ENCODE assay signal across 9 cellular contexts in genomic region chr5:59562756-59563389, GRCh38.
DNase-seq lines count a peak whose midpoint lies in the region; ATAC-seq, FAIRE-seq and TF ChIP-seq lines count a peak whose summit lies in the region.
"Had no signal": no experiment of that assay in that cellular context is flagged by ENCODE, and none has a peak within 500 bp of the region (broad histone marks: within the 10 kb centered on the region; RNA-seq: fewer than 3 reads in every experiment).

No MANE protein-coding gene starts in this region.

- no peaks in the 10 kb centered on the region for H3F3A ChIP-seq in neural progenitor cell (ENCODE audit: low read depth)

- no peaks in the 10 kb centered on the region for H3K79me2 ChIP-seq in neural progenitor cell (ENCODE audit: low read depth)

- in situ Hi-C loops in IMR-90 (cut with MboI; ENCODE audit: low sequenced_read_pairs), result no loop called here

- no peaks in the 10 kb centered on the region for H3K4me1 ChIP-seq in IMR-90 (ENCODE audit: control insufficient read depth, insufficient read depth, low read length)
- H3K4me1 ChIP-seq in neural progenitor cell, result peaks cover 21% of the 10 kb centered on the region

- H3K36me3 ChIP-seq in IMR-90 (ENCODE audit: control insufficient read depth, insufficient read depth, low read length) (no peaks in the 10 kb centered on the region), bronchial epithelial cell (ENCODE audit: control insufficient read depth, insufficient read depth, low read length) (no peaks in the 10 kb centered on the region), neural progenitor cell (no peaks in the 10 kb centered on the region)

- intact Hi-C loops in IMR-90 (cut with micrococcal nuclease), result no loop called here

- H3K4me1 Mint-ChIP-seq in activated T-cell treated with anti-CD3 and anti-CD28 coated beads, Interleukin-2, amount 50 U/mL, for 4 hours (ENCODE audit: low read depth), result peaks cover 14% of the 10 kb centered on the region
- H3K4me1 Mint-ChIP-seq in neural progenitor cell, result peaks cover 40% of the 10 kb centered on the region

- no peaks in the 10 kb centered on the region for H3K27me3 Mint-ChIP-seq in activated T-cell treated with anti-CD3 and anti-CD28 coated beads, Interleukin-2, amount 50 U/mL, for 4 hours (ENCODE audit: low read depth)
- H3K27me3 Mint-ChIP-seq in neural progenitor cell (ENCODE audit: insufficient read depth, low read depth), result no peaks in the 10 kb centered on the region
- H3K27me3 Mint-ChIP-seq: activated naive CD8-positive, alpha-beta T cell treated with anti-CD3 and anti-CD28 coated beads, Interleukin-2, amount 10 ng/mL, durations not matched to agents 7 days and 5 days had no signal

- H3K4me3 ChIP-seq in IMR-90 (ENCODE audit: insufficient read depth, low read depth, low read length) (no peak overlapping the region), bronchial epithelial cell (ENCODE audit: low read depth, low read length) (no peak overlapping the region), neural progenitor cell (no peak overlapping the region)

- WGBS in IMR-90 (ENCODE audit: extremely low coverage in 2 of 2, insufficient read length in 1 of 2), 2 experiments, result no CpG with 5 or more reads among the region's 3 CpGs

- no peaks in the 10 kb centered on the region for H4K20me1 ChIP-seq in IMR-90 (ENCODE audit: insufficient read depth, low read length)
- no peaks in the 10 kb centered on the region for H4K20me1 ChIP-seq in neural progenitor cell (ENCODE audit: low read depth)

- H3K36me3 Mint-ChIP-seq in activated T-cell treated with anti-CD3 and anti-CD28 coated beads, Interleukin-2, amount 50 U/mL, for 4 hours (ENCODE audit: insufficient read depth), result no peaks in the 10 kb centered on the region
- peaks cover 3% of the 10 kb centered on the region for H3K36me3 Mint-ChIP-seq in neural progenitor cell
- H3K36me3 Mint-ChIP-seq: activated naive CD8-positive, alpha-beta T cell treated with anti-CD3 and anti-CD28 coated beads, Interleukin-2, amount 10 ng/mL, durations not matched to agents 7 days and 5 days had no signal

- H3K9me3 ChIP-seq in IMR-90 (ENCODE audit: control insufficient read depth, insufficient read depth, low read length) (no peaks in the 10 kb centered on the region), neural progenitor cell (ENCODE audit: low read depth) (no peaks in the 10 kb centered on the region)

- no peak overlapping the region for H2BK15ac ChIP-seq in IMR-90 (ENCODE audit: low read depth, low read length)

- TF ChIP-seq RAD21 in IMR-90 (IDR thresholded peaks at IDR 0.05; ENCODE audit: low read length), result no peak

- peak; percentile 43 for FAIRE-seq in bronchial epithelial cell (lab: Jason Lieb, UNC)

- no peak for TF ChIP-seq POLR2A in IMR-90 (IDR thresholded peaks at IDR 0.05; ENCODE audit: low read depth, low read length)

- H3K18ac ChIP-seq in IMR-90 (ENCODE audit: low read depth, low read length), result no peak overlapping the region

- no peak overlapping the region for H2BK120ac ChIP-seq in IMR-90 (ENCODE audit: low read depth, low read length)

- H3K56ac ChIP-seq in IMR-90 (ENCODE audit: extremely low read depth, insufficient read depth, low read length), result no peak overlapping the region

- no peak overlapping the region for H2BK20ac ChIP-seq in IMR-90 (ENCODE audit: low read depth, low read length)

- ATAC-seq in activated T-cell treated with anti-CD3 and anti-CD28 coated beads, Interleukin-2, amount 50 U/mL, for 4 hours, result peak in 1 of 2 donors; percentile 37
- ATAC-seq in IMR-90 (ENCODE audit: low read depth), result peak; percentile 21; the same call in 1 of the 2 replicates

- BruUV-seq in IMR-90 (replicated peaks; lab: Mats Ljungman, UMichigan), result no TSS peak

- no peaks in the 10 kb centered on the region for H3K79me1 ChIP-seq in IMR-90 (ENCODE audit: low read depth in 1 of 2, low read length in 2 of 2)

- no peak overlapping the region for H2AK5ac ChIP-seq in IMR-90 (ENCODE audit: low read depth, low read length)

- H3K14ac ChIP-seq in IMR-90 (replicated peaks; ENCODE audit: low read depth, low read length), result no peak overlapping the region

- H3K9ac ChIP-seq in IMR-90 (ENCODE audit: low read depth, low read length) (no peak overlapping the region), neural progenitor cell (no peak overlapping the region)

- no peaks in the 10 kb centered on the region for H3K9me1 ChIP-seq in IMR-90 (ENCODE audit: insufficient read depth, low read length)

- TF ChIP-seq CTCF in IMR-90 (conservative IDR thresholded peaks at IDR 0.05; ENCODE audit: low read depth, low read length), result no peak
- no peak for TF ChIP-seq CTCF in bronchial epithelial cell (IDR thresholded peaks at IDR 0.05; ENCODE audit: insufficient read depth, low read length, severe bottlenecking)
- TF ChIP-seq CTCF in neural progenitor cell (IDR thresholded peaks at IDR 0.05), result no peak

- H4K5ac ChIP-seq in IMR-90 (ENCODE audit: low read depth, low read length), result no peak overlapping the region

- H2BK5ac ChIP-seq in IMR-90 (ENCODE audit: low read depth, low read length, poor library complexity, severe bottlenecking), result no peak overlapping the region

- H3K23ac ChIP-seq in IMR-90 (ENCODE audit: low read depth, low read length), result no peak overlapping the region

- peak; percentile 4 for DNase-seq in activated T-cell treated with anti-CD3 and anti-CD28 coated beads, Interleukin-2, amount 50 U/mL, for 4 hours
- DNase-seq in activated T-cell treated with anti-CD3 and anti-CD28 coated beads, Interleukin-2, amount 50 U/mL, for 1 hour, result no peak
- DNase-seq in H4 (ENCODE audit: low spot score) (peak; percentile 62), IMR-90 (peak; percentile 33), bronchial epithelial cell (ENCODE audit: low read depth) (peak; percentile 79), neural progenitor cell (ENCODE audit: low spot score) (peak; percentile 69), HEK293T (ENCODE audit: extremely low spot score) (no peak), KG1 (lab: John Stamatoyannopoulos, UW) (no peak)
- DNase-seq: activated naive CD8-positive, alpha-beta T cell treated with anti-CD3 and anti-CD28 coated beads, Interleukin-2, amount 10 ng/mL, durations not matched to agents 7 days and 5 days had no signal

- H3K27ac ChIP-seq in IMR-90 (ENCODE audit: insufficient read depth, low read length) (no peak overlapping the region), neural progenitor cell (no peak overlapping the region)

- CTCF ChIA-PET in IMR-90 (lab: Yijun Ruan, JAX) (no interaction called here), HEK293T (lab: Yijun Ruan, JAX) (no interaction called here)

- H3K27ac Mint-ChIP-seq in neural progenitor cell, result peak overlapping the region; percentile 71
- H3K27ac Mint-ChIP-seq: activated naive CD8-positive, alpha-beta T cell treated with anti-CD3 and anti-CD28 coated beads, Interleukin-2, amount 10 ng/mL, durations not matched to agents 7 days and 5 days had no signal

- H3K4me2 ChIP-seq in IMR-90 (ENCODE audit: low read depth, low read length), result no peak overlapping the region
- H3K4me2 ChIP-seq in neural progenitor cell, result peak overlapping the region; percentile 30

- no peaks in the 10 kb centered on the region for H3K9me3 Mint-ChIP-seq in activated T-cell treated with anti-CD3 and anti-CD28 coated beads, Interleukin-2, amount 50 U/mL, for 4 hours
- H3K9me3 Mint-ChIP-seq in neural progenitor cell, result peaks cover 9% of the 10 kb centered on the region
- H3K9me3 Mint-ChIP-seq: activated naive CD8-positive, alpha-beta T cell treated with anti-CD3 and anti-CD28 coated beads, Interleukin-2, amount 10 ng/mL, durations not matched to agents 7 days and 5 days had no signal

- no peaks in the 10 kb centered on the region for H3K27me3 ChIP-seq in IMR-90 (ENCODE audit: control insufficient read depth, insufficient read depth, low read length)
- H3K27me3 ChIP-seq in bronchial epithelial cell (ENCODE audit: control insufficient read depth, insufficient read depth, low read length), result no peaks in the 10 kb centered on the region
- no peaks in the 10 kb centered on the region for H3K27me3 ChIP-seq in neural progenitor cell

- H4K8ac ChIP-seq in IMR-90 (ENCODE audit: low read depth in 2 of 2, low read length in 2 of 2), result no peak overlapping the region

- POLR2A ChIA-PET in IMR-90 (lab: Charles Lee; ENCODE audit: unreplicated experiment), result no interaction called here
- POLR2A ChIA-PET in HEK293T (lab: Yijun Ruan, JAX), result no interaction called here

- H3K4me3 Mint-ChIP-seq in activated T-cell treated with anti-CD3 and anti-CD28 coated beads, Interleukin-2, amount 50 U/mL, for 4 hours, result no peak overlapping the region
- H3K4me3 Mint-ChIP-seq in neural progenitor cell, result peak overlapping the region; percentile 46
- H3K4me3 Mint-ChIP-seq: activated naive CD8-positive, alpha-beta T cell treated with anti-CD3 and anti-CD28 coated beads, Interleukin-2, amount 10 ng/mL, durations not matched to agents 7 days and 5 days had no signal

- H4K91ac ChIP-seq in IMR-90 (ENCODE audit: insufficient read depth, low read depth, low read length), result no peak overlapping the region

- H2AFZ ChIP-seq in IMR-90 (replicated peaks; ENCODE audit: low read length, poor library complexity) (no peak overlapping the region), neural progenitor cell (replicated peaks) (no peak overlapping the region)

- H3K4ac ChIP-seq in IMR-90 (ENCODE audit: low read depth, low read length), result no peak overlapping the region

- H2AK9ac ChIP-seq in IMR-90 (replicated peaks; ENCODE audit: low read depth, low read length, poor library complexity), result no peak overlapping the region

- dilution Hi-C loops in IMR-90 (cut with HindIII; ENCODE audit: low sequenced_read_pairs, unreplicated experiment), result no loop called here

TF ChIP-seq in IMR-90, 13 proteins besides CTCF, POLR2A, EP300 and RAD21 (continues in another document):
- TF ChIP-seq NFE2L2 (IDR thresholded peaks at IDR 0.05; ENCODE audit: low read depth, low read length) (no peak), BHLHE40 (IDR thresholded peaks at IDR 0.05; ENCODE audit: low read depth, low read length) (no peak)

TF ChIP-seq in HEK293T, 16 proteins besides CTCF, POLR2A, EP300 and RAD21 (continues in another document):
- no peak for TF ChIP-seq ARNT (IDR thresholded peaks at IDR 0.05)
- no peak for TF ChIP-seq FOXK2 (IDR thresholded peaks at IDR 0.05)
- TF ChIP-seq SP1 (IDR thresholded peaks at IDR 0.05), result no peak
- TF ChIP-seq SUZ12 (IDR thresholded peaks at IDR 0.05), result no peak
- TF ChIP-seq ELF4 (IDR thresholded peaks at IDR 0.05), result no peak
- TF ChIP-seq LEF1 (IDR thresholded peaks at IDR 0.05; ENCODE audit: borderline replicate concordance), result no peak
- no peak for TF ChIP-seq ZNF384 (IDR thresholded peaks at IDR 0.05)
- no peak for TF ChIP-seq TARDBP (IDR thresholded peaks at IDR 0.05)
- no peak for TF ChIP-seq BHLHE40 (IDR thresholded peaks at IDR 0.05; ENCODE audit: borderline replicate concordance)
- TF ChIP-seq HDGF (IDR thresholded peaks at IDR 0.05; ENCODE audit: borderline replicate concordance), result no peak
- no peak for TF ChIP-seq L3MBTL2 (conservative IDR thresholded peaks at IDR 0.05)
- no peak for TF ChIP-seq FOXA1 (IDR thresholded peaks at IDR 0.05)

Comparison
In these comparisons a context has a peak if more than half of its experiments do, and no peak if none do; other contexts are left out.
1. DNase-seq: peak in activated T-cell treated with anti-CD3 and anti-CD28 coated beads, Interleukin-2, amount 50 U/mL, for 4 hours (single experiment), H4 (single experiment), IMR-90 (single experiment), bronchial epithelial cell (single experiment) and neural progenitor cell (single experiment); none in activated T-cell treated with anti-CD3 and anti-CD28 coated beads, Interleukin-2, amount 50 U/mL, for 1 hour (single experiment), HEK293T (single experiment) and KG1 (single experiment).